ENCODE assay signal across 1 cellular context in the genomic region with DNA sequence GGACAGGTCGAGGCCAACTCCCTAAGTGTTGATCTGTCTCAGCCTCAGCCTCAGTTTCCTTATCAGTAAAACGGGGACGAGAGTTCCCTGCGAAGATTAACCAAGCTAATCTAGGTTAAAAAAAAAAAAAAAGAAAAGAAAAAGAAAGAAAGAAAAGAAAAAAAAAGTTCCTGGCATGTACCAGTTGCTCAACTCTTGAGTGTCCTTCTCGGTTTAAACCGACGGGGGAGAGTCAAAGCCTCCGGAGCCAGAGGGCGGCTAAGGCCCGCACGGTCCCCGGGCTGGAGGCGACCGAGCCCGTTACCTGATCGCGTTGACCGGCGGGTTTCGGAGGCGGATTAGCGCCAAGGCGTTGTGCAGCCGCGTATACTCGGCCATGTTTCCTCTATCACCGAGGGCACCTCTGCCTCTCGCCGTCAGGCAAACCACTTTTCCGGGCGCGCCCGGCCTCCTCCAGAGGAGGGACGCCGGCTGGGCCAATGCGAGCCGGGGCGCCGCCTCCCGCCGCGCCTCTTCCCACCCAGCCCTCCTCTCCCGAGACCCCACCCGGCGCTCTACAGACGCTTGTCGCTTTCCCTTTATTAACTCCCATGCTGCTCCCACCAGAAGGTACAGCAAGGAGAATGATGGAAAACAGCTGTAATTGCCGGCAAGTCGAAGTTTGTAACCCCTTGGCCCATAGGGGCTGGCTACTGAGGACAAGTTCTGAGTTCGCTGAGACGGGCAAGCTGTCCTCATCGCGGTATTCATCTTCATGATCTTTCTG.
TF ChIP-seq lines count a peak whose summit lies in the region.

A gene (minus strand): TSS at position 405 of the 766 bp plus-strand sequence. CDS start 27 bp downstream, at position 378.

TF ChIP-seq in HepG2, 621 proteins besides CTCF, POLR2A, EP300 and RAD21 (continued from another document and continues in another):
- TF ChIP-seq, protein P1, sequence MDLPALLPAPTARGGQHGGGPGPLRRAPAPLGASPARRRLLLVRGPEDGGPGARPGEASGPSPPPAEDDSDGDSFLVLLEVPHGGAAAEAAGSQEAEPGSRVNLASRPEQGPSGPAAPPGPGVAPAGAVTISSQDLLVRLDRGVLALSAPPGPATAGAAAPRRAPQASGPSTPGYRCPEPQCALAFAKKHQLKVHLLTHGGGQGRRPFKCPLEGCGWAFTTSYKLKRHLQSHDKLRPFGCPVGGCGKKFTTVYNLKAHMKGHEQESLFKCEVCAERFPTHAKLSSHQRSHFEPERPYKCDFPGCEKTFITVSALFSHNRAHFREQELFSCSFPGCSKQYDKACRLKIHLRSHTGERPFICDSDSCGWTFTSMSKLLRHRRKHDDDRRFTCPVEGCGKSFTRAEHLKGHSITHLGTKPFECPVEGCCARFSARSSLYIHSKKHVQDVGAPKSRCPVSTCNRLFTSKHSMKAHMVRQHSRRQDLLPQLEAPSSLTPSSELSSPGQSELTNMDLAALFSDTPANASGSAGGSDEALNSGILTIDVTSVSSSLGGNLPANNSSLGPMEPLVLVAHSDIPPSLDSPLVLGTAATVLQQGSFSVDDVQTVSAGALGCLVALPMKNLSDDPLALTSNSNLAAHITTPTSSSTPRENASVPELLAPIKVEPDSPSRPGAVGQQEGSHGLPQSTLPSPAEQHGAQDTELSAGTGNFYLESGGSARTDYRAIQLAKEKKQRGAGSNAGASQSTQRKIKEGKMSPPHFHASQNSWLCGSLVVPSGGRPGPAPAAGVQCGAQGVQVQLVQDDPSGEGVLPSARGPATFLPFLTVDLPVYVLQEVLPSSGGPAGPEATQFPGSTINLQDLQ (CRISPR knock-in tag; IDR thresholded peaks at IDR 0.05) = no peak
- TF ChIP-seq ZNF569 (CRISPR knock-in tag; IDR thresholded peaks at IDR 0.05; ENCODE audit: borderline replicate concordance) (no peak), NFYC (CRISPR knock-in tag; IDR thresholded peaks at IDR 0.05) (no peak), EHMT2 (IDR thresholded peaks at IDR 0.05; ENCODE audit: borderline replicate concordance, low read depth, low read length) (no peak), ZNF674 (CRISPR knock-in tag; IDR thresholded peaks at IDR 0.05; ENCODE audit: low read depth) (no peak), ZNF747 (CRISPR knock-in tag; IDR thresholded peaks at IDR 0.05; ENCODE audit: borderline replicate concordance) (no peak), POLR2AphosphoS2 (IDR thresholded peaks at IDR 0.05; ENCODE audit: low read depth, low read length) (no peak), SOX5 (CRISPR knock-in tag; IDR thresholded peaks at IDR 0.05; ENCODE audit: borderline replicate concordance) (peak; percentile 13; the same call in 1 of the 2 replicates), ZNF724P (CRISPR knock-in tag; IDR thresholded peaks at IDR 0.05; ENCODE audit: borderline replicate concordance) (no peak), BRCA1 (CRISPR knock-in tag; IDR thresholded peaks at IDR 0.05) (no peak), ONECUT2 (CRISPR knock-in tag; IDR thresholded peaks at IDR 0.05) (no peak), ZNF773 (CRISPR knock-in tag; IDR thresholded peaks at IDR 0.05; ENCODE audit: borderline replicate concordance) (no peak), PLRG1 (conservative IDR thresholded peaks at IDR 0.05) (no peak), ZKSCAN1 (IDR thresholded peaks at IDR 0.05; ENCODE audit: low read length) (no peak), ZNF121 (CRISPR knock-in tag; IDR thresholded peaks at IDR 0.05) (peak; percentile 21; the same call in 1 of the 2 replicates), NR3C1 (CRISPR knock-in tag; IDR thresholded peaks at IDR 0.05) (no peak), NFIC (IDR thresholded peaks at IDR 0.05; ENCODE audit: low read length) (no peak; the same call in 1 of the 2 replicates), ZNF136 (CRISPR knock-in tag; IDR thresholded peaks at IDR 0.05; ENCODE audit: low read depth) (0 out of 2 replicates have a peak, but pooled peaks have one; percentile 18), TEAD3 (CRISPR knock-in tag; optimal IDR thresholded peaks at IDR 0.05; ENCODE audit: borderline replicate concordance) (no peak)
- TF ChIP-seq, protein P2, sequence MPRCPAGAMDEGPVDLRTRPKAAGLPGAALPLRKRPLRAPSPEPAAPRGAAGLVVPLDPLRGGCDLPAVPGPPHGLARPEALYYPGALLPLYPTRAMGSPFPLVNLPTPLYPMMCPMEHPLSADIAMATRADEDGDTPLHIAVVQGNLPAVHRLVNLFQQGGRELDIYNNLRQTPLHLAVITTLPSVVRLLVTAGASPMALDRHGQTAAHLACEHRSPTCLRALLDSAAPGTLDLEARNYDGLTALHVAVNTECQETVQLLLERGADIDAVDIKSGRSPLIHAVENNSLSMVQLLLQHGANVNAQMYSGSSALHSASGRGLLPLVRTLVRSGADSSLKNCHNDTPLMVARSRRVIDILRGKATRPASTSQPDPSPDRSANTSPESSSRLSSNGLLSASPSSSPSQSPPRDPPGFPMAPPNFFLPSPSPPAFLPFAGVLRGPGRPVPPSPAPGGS (CRISPR knock-in tag; IDR thresholded peaks at IDR 0.05) = 0 out of 2 replicates have a peak, but pooled peaks have one; percentile 13
- TF ChIP-seq, protein P3, sequence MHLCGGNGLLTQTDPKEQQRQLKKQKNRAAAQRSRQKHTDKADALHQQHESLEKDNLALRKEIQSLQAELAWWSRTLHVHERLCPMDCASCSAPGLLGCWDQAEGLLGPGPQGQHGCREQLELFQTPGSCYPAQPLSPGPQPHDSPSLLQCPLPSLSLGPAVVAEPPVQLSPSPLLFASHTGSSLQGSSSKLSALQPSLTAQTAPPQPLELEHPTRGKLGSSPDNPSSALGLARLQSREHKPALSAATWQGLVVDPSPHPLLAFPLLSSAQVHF (CRISPR knock-in tag; IDR thresholded peaks at IDR 0.05) = 0 out of 2 replicates have a peak, but pooled peaks have one; percentile 26
- TF ChIP-seq, protein P4, sequence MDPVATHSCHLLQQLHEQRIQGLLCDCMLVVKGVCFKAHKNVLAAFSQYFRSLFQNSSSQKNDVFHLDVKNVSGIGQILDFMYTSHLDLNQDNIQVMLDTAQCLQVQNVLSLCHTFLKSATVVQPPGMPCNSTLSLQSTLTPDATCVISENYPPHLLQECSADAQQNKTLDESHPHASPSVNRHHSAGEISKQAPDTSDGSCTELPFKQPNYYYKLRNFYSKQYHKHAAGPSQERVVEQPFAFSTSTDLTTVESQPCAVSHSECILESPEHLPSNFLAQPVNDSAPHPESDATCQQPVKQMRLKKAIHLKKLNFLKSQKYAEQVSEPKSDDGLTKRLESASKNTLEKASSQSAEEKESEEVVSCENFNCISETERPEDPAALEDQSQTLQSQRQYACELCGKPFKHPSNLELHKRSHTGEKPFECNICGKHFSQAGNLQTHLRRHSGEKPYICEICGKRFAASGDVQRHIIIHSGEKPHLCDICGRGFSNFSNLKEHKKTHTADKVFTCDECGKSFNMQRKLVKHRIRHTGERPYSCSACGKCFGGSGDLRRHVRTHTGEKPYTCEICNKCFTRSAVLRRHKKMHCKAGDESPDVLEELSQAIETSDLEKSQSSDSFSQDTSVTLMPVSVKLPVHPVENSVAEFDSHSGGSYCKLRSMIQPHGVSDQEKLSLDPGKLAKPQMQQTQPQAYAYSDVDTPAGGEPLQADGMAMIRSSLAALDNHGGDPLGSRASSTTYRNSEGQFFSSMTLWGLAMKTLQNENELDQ (CRISPR knock-in tag; IDR thresholded peaks at IDR 0.05; ENCODE audit: borderline replicate concordance) = no peak
- TF ChIP-seq, protein P5, sequence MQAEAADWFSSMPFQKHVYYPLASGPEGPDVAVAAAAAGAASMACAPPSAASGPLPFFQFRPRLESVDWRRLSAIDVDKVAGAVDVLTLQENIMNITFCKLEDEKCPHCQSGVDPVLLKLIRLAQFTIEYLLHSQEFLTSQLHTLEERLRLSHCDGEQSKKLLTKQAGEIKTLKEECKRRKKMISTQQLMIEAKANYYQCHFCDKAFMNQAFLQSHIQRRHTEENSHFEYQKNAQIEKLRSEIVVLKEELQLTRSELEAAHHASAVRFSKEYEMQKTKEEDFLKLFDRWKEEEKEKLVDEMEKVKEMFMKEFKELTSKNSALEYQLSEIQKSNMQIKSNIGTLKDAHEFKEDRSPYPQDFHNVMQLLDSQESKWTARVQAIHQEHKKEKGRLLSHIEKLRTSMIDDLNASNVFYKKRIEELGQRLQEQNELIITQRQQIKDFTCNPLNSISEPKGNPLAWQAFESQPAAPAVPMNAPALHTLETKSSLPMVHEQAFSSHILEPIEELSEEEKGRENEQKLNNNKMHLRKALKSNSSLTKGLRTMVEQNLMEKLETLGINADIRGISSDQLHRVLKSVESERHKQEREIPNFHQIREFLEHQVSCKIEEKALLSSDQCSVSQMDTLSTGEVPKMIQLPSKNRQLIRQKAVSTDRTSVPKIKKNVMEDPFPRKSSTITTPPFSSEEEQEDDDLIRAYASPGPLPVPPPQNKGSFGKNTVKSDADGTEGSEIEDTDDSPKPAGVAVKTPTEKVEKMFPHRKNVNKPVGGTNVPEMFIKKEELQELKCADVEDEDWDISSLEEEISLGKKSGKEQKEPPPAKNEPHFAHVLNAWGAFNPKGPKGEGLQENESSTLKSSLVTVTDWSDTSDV (CRISPR knock-in tag; IDR thresholded peaks at IDR 0.05) = 0 out of 2 replicates have a peak, but pooled peaks have one; percentile 54
- TF ChIP-seq, protein P6, sequence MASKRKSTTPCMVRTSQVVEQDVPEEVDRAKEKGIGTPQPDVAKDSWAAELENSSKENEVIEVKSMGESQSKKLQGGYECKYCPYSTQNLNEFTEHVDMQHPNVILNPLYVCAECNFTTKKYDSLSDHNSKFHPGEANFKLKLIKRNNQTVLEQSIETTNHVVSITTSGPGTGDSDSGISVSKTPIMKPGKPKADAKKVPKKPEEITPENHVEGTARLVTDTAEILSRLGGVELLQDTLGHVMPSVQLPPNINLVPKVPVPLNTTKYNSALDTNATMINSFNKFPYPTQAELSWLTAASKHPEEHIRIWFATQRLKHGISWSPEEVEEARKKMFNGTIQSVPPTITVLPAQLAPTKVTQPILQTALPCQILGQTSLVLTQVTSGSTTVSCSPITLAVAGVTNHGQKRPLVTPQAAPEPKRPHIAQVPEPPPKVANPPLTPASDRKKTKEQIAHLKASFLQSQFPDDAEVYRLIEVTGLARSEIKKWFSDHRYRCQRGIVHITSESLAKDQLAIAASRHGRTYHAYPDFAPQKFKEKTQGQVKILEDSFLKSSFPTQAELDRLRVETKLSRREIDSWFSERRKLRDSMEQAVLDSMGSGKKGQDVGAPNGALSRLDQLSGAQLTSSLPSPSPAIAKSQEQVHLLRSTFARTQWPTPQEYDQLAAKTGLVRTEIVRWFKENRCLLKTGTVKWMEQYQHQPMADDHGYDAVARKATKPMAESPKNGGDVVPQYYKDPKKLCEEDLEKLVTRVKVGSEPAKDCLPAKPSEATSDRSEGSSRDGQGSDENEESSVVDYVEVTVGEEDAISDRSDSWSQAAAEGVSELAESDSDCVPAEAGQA (IDR thresholded peaks at IDR 0.05; ENCODE audit: low read depth) = no peak; the same call in 1 of the 2 replicates
- TF ChIP-seq, protein P6 (CRISPR knock-in tag; IDR thresholded peaks at IDR 0.05; ENCODE audit: borderline replicate concordance) = no peak
- TF ChIP-seq, protein P7, sequence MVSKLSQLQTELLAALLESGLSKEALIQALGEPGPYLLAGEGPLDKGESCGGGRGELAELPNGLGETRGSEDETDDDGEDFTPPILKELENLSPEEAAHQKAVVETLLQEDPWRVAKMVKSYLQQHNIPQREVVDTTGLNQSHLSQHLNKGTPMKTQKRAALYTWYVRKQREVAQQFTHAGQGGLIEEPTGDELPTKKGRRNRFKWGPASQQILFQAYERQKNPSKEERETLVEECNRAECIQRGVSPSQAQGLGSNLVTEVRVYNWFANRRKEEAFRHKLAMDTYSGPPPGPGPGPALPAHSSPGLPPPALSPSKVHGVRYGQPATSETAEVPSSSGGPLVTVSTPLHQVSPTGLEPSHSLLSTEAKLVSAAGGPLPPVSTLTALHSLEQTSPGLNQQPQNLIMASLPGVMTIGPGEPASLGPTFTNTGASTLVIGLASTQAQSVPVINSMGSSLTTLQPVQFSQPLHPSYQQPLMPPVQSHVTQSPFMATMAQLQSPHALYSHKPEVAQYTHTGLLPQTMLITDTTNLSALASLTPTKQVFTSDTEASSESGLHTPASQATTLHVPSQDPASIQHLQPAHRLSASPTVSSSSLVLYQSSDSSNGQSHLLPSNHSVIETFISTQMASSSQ (IDR thresholded peaks at IDR 0.05; ENCODE audit: low read depth) = no peak
- TF ChIP-seq, protein P7 (CRISPR knock-in tag; IDR thresholded peaks at IDR 0.05; ENCODE audit: borderline replicate concordance) = peak; percentile 58; the same call in 1 of the 2 replicates
- TF ChIP-seq, protein P8, sequence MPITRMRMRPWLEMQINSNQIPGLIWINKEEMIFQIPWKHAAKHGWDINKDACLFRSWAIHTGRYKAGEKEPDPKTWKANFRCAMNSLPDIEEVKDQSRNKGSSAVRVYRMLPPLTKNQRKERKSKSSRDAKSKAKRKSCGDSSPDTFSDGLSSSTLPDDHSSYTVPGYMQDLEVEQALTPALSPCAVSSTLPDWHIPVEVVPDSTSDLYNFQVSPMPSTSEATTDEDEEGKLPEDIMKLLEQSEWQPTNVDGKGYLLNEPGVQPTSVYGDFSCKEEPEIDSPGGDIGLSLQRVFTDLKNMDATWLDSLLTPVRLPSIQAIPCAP (CRISPR knock-in tag; IDR thresholded peaks at IDR 0.05; ENCODE audit: low read depth) = no peak
- TF ChIP-seq, protein P9, sequence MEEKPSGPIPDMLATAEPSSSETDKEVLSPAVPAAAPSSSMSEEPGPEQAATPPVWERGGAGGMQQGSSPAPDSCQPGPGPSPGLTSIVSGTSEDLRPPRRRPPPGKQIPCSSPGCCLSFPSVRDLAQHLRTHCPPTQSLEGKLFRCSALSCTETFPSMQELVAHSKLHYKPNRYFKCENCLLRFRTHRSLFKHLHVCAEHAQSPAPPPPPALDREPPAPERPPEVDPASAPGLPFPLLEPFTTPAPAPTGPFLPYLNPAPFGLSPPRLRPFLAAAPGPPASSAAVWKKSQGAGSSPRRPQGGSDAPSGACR (CRISPR knock-in tag; IDR thresholded peaks at IDR 0.05) = peak; percentile 58; the same call in 1 of the 2 replicates
